9 cellular contexts compared by ENCODE assay signal in the genomic region with DNA sequence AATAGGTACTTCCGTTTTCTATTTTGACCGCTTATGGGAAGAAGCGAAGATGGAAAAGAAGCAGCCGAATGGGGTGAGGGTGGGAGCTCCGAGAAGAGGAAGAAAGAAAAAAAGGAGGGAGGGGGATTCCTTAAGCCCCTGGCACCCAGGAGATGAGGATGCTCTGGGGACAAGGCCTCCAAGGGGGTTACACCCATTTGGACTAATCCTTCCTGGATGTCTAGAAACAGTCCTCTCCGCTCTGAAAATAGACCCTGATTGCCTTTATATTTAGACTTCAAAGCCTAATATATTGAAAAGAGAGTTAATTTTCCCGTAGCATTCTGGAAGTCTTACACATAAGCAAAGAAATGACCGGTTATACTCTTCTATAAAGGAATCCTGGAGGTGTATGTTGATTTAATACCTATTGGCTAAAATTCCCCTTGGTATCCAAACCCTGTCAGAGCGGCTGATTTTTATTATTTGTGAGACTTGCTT. TPM values are rescaled to one million over a fixed set of nuclear protein-coding genes. Genes with fewer than 3 reads are reported as not detected.
DNase-seq lines count a peak whose midpoint lies in the region; ATAC-seq and TF ChIP-seq lines count a peak whose summit lies in the region.
"Had no signal": no experiment of that assay in that cellular context is flagged by ENCODE, and none has a peak within 500 bp of the region (broad histone marks: within the 10 kb centered on the region; RNA-seq: fewer than 3 reads in every experiment).

No MANE protein-coding gene starts in this region.

- H3K27me3 Mint-ChIP-seq in endodermal cell (ENCODE audit: insufficient read depth): peaks cover 83% of the 10 kb centered on the region
- peaks cover 91% of the 10 kb centered on the region for H3K27me3 Mint-ChIP-seq in neural crest cell (ENCODE audit: low read depth)

- H3K36me3 ChIP-seq in BJ (ENCODE audit: control insufficient read depth, insufficient read depth, low read length): no peaks in the 10 kb centered on the region
- H3K36me3 ChIP-seq in NT2/D1 (ENCODE audit: insufficient read depth, insufficient read length, low read length): no peaks in the 10 kb centered on the region
- no peaks in the 10 kb centered on the region for H3K36me3 ChIP-seq in endodermal cell (ENCODE audit: control insufficient read depth, insufficient read depth, low read length)

- intact Hi-C loops in posterior vena cava (cut with DNase I): loop anchor here in 1 of 2 donors (5.0 kb wide), 1 partner anchor 1056 kb away; no protein-coding TSS in a partner anchor

- H3K9ac ChIP-seq in NT2/D1 (ENCODE audit: insufficient read length, low read depth) (peak overlapping the region; percentile 32), endodermal cell (ENCODE audit: extremely low read depth, low read length, poor library complexity, severe bottlenecking) (no peak overlapping the region)

- 20 to 52% methylated on average over 4 to 9 of the region's 9 CpGs for WGBS in endodermal cell (ENCODE audit: insufficient coverage in 1 of 2, insufficient read length in 1 of 2), 2 experiments

- H3K27me3 ChIP-seq in BJ (ENCODE audit: control insufficient read depth, insufficient read depth, low read length) (peaks cover 10% of the 10 kb centered on the region), NT2/D1 (ENCODE audit: insufficient read depth, insufficient read length) (peaks cover 27% of the 10 kb centered on the region), endodermal cell (ENCODE audit: control insufficient read depth, insufficient read depth, low read length, poor library complexity, severe bottlenecking) (peaks cover 42% of the 10 kb centered on the region)

- H3K4me3 ChIP-seq in BJ (ENCODE audit: low read depth, low read length) (peak overlapping the region; percentile 62), NT2/D1 (ENCODE audit: insufficient read length, low read depth) (peak overlapping the region; percentile 53), endodermal cell (ENCODE audit: low read length) (peak overlapping the region; percentile 82)

- H3K9me3 Mint-ChIP-seq in endodermal cell (no peaks in the 10 kb centered on the region), neural crest cell (peaks cover 3% of the 10 kb centered on the region)

- no peaks in the 10 kb centered on the region for H3K9me3 ChIP-seq in NT2/D1 (ENCODE audit: insufficient read depth, low read length)
- no peaks in the 10 kb centered on the region for H3K9me3 ChIP-seq in endodermal cell (ENCODE audit: control insufficient read depth, low read length)

- CTCF ChIA-PET in BJ (lab: Yijun Ruan, JAX): interaction anchor here (0.9 to 2.2 kb wide), 4 partner anchors 11 to 71 kb away, joined by 3 to 13 read pairs (median 4); a partner anchor contains a TSS

- H3K4me1 ChIP-seq in NT2/D1 (ENCODE audit: insufficient read depth, insufficient read length): no peaks in the 10 kb centered on the region
- H3K4me1 ChIP-seq in endodermal cell (ENCODE audit: control insufficient read depth, insufficient read depth, low read length): no peaks in the 10 kb centered on the region

- peak overlapping the region; percentile 64 for H3K4me3 Mint-ChIP-seq in endodermal cell
- H3K4me3 Mint-ChIP-seq in neural crest cell: peak overlapping the region; percentile 92

- TF ChIP-seq CTCF in BJ (IDR thresholded peaks at IDR 0.05; ENCODE audit: insufficient read depth, low read depth, low read length) (no peak), endodermal cell (conservative IDR thresholded peaks at IDR 0.05) (no peak), neural crest cell (conservative IDR thresholded peaks at IDR 0.05) (no peak)

- no peak overlapping the region for H3K27ac ChIP-seq in endodermal cell (ENCODE audit: low read depth, low read length)

- no peaks in the 10 kb centered on the region for H3K4me1 Mint-ChIP-seq in endodermal cell
- peaks cover 7% of the 10 kb centered on the region for H3K4me1 Mint-ChIP-seq in neural crest cell

- H3K36me3 Mint-ChIP-seq in endodermal cell (ENCODE audit: low read depth) (no peaks in the 10 kb centered on the region), neural crest cell (ENCODE audit: low read depth) (no peaks in the 10 kb centered on the region)

- H3K27ac Mint-ChIP-seq in endodermal cell (no peak overlapping the region), neural crest cell (ENCODE audit: unreplicated experiment) (no peak overlapping the region)

- no peak for ATAC-seq in HG03196 (IDR thresholded peaks at IDR 0.05; ENCODE audit: unreplicated experiment)

- POLR2A ChIA-PET in BJ (lab: Charles Lee): no interaction called here

- DNase-seq in BJ (ENCODE audit: low read depth): no peak
- no peak for DNase-seq in NT2/D1 (ENCODE audit: low read depth, low spot score)
- DNase-seq in endodermal cell: no peak
- no peak for DNase-seq in neural crest cell (ENCODE audit: low read depth, low spot score)
- DNase-seq in posterior vena cava (ENCODE audit: low spot score): no peak
- no peak for DNase-seq in NCI-H1105 treated with DMSO at 0.1 percent for 48 hours (lab: John Stamatoyannopoulos, UW)
- DNase-seq in G401 (ENCODE audit: low spot score): no peak
- DNase-seq: NCI-H1048 had no signal

- in situ Hi-C loops in G401 (cut with HindIII; ENCODE audit: low sequenced_read_pairs): no loop called here

RNA-seq across cellular contexts. Expression of a gene that starts 0.7 kb away (rescaled TPM):
- 0.16 and 0.17 TPM in 2 replicates for polyA plus RNA-seq in BJ (2011; rRNA removed)
- polyA minus RNA-seq in BJ (2011; rRNA and poly(A)+ RNA removed): 0.05 and 0.10 TPM in 2 replicates
- total RNA-seq in endodermal cell (1 to 10 TPM in 1 of 2 donors, under 1 TPM in 1; 0.70 to 7.3 TPM), neural crest cell (0.09 TPM in 1 of 2 replicates, not detected in the other), posterior vena cava (1 to 10 TPM in 1 of 2 donors, under 1 TPM in 1; 0.83 to 1.0 TPM)
- 1.2 TPM for polyA plus RNA-seq in endodermal cell (2013, experiment 1 of 2)
- polyA plus RNA-seq in endodermal cell (2013, experiment 2 of 2): 0.87 TPM
- not detected in 2 replicates for total RNA-seq in G401 (2014; rRNA removed; shearing (Covaris generic))

RNA-seq across cellular contexts. Expression of a gene that starts 13.2 kb away (rescaled TPM):
- 26.2 and 47.9 TPM in 2 replicates for polyA plus RNA-seq in BJ (2011; rRNA removed)
- polyA minus RNA-seq in BJ (2011; rRNA and poly(A)+ RNA removed): 11.6 and 16.1 TPM in 2 replicates
- total RNA-seq in endodermal cell: 10 to 100 TPM; 58.3 to 62.4 TPM
- polyA plus RNA-seq in endodermal cell (2013, experiment 1 of 2): 91.0 TPM
- 75.3 TPM for polyA plus RNA-seq in endodermal cell (2013, experiment 2 of 2)
- total RNA-seq in neural crest cell: 59.6 and 63.7 TPM in 2 replicates
- 10 to 100 TPM; 28.2 to 28.6 TPM for total RNA-seq in posterior vena cava
- total RNA-seq in G401 (2014; rRNA removed; shearing (Covaris generic)): 63.9 and 88.3 TPM in 2 replicates
